In the genomic region with DNA sequence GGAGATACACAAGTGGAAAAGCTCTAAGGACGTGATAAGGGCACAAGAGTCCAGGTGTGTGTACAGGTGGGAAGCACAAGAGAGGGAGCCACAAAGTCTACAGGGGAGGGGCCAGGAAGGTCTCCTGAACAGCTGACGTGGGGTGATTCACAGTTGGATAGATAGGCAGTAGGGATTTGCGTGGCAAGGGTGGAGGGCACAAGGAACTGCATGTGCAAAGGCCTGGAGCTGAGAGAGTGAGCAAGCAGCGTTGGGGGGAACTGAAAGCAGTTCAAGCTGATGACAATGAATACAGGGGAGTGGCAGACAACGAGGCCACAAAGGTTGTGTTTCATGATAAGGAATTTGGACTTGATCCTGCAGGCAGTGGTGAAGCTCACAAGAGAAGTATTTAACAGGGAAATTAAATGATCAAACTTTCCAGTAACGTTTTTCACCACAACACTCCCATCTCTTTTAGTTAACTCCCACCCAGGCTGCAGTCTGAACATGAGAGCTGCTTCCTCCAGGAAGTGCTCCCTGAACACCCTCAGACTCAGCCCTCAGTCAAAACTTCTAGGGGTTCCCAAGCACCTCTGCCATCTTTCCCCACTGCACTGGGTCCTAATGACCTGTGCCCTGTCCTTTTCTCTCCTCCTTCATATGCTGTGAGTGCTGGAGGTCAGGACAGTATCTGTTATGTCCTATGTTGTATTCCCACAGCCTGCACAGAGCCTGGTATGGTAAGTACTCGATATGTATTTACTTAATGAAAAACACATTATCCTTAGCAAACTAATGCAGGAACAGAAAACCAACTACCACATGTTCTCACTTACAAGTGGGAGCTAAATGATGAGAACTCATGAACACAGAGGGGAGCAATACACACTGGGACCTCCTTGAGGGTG, we compare ENCODE assay signal across 1 cellular context.
TF ChIP-seq lines count a peak whose summit lies in the region.

No MANE protein-coding gene starts in this region.

TF ChIP-seq in K562, 482 proteins besides CTCF, POLR2A, EP300 and RAD21 (continued from another document):
- TF ChIP-seq ZNF764 (CRISPR knock-in tag; IDR thresholded peaks at IDR 0.05; ENCODE audit: low read depth) = no peak
- TF ChIP-seq FOSL1 (tag; conservative IDR thresholded peaks at IDR 0.05) = peak; percentile 40
- no peak for TF ChIP-seq HDAC6 (IDR thresholded peaks at IDR 0.05; ENCODE audit: low read depth, low read length)
- TF ChIP-seq MCM3 (IDR thresholded peaks at IDR 0.05) = no peak
- TF ChIP-seq CXXC5 (CRISPR knock-in tag; IDR thresholded peaks at IDR 0.05) = peak; percentile 46; the same call in 1 of the 2 replicates
- TF ChIP-seq NFE2L1 (tag; IDR thresholded peaks at IDR 0.05; ENCODE audit: borderline replicate concordance, low read depth) = no peak
- TF ChIP-seq, protein P1, sequence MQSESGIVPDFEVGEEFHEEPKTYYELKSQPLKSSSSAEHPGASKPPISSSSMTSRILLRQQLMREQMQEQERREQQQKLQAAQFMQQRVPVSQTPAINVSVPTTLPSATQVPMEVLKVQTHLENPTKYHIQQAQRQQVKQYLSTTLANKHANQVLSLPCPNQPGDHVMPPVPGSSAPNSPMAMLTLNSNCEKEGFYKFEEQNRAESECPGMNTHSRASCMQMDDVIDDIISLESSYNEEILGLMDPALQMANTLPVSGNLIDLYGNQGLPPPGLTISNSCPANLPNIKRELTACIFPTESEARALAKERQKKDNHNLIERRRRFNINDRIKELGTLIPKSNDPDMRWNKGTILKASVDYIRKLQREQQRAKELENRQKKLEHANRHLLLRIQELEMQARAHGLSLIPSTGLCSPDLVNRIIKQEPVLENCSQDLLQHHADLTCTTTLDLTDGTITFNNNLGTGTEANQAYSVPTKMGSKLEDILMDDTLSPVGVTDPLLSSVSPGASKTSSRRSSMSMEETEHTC (IDR thresholded peaks at IDR 0.05) = no peak
